In genomic region chr6:42429836-42430235, GRCh38 we compare ENCODE assay signal across 21 cellular contexts. TPM values are rescaled to one million over a fixed set of nuclear protein-coding genes. Genes with fewer than 3 reads are reported as not detected.
DNase-seq lines count a peak whose midpoint lies in the region; ATAC-seq and TF ChIP-seq lines count a peak whose summit lies in the region.
"Had no signal": no experiment of that assay in that cellular context is flagged by ENCODE, and none has a peak within 500 bp of the region (broad histone marks: within the 10 kb centered on the region; RNA-seq: fewer than 3 reads in every experiment).

No MANE protein-coding gene starts in this region.

- H3K27ac ChIP-seq in HEK293 (ENCODE audit: extremely low read depth, low read depth, low read length), result no peak overlapping the region
- peak overlapping the region; percentile 65 for H3K27ac ChIP-seq in effector memory CD4-positive, alpha-beta T cell (ENCODE audit: insufficient read depth, low read length, poor library complexity, severe bottlenecking)
- no peak overlapping the region for H3K27ac ChIP-seq in neuronal stem cell (replicated peaks; ENCODE audit: low read length)
- H3K27ac ChIP-seq: A549, right lobe of liver had no signal

- ATAC-seq in HG02852 (IDR thresholded peaks at IDR 0.05; ENCODE audit: unreplicated experiment) (no peak), GM18868 (IDR thresholded peaks at IDR 0.05; ENCODE audit: unreplicated experiment) (no peak)
- ATAC-seq: A549, right lobe of liver had no signal

- H2BK12ac ChIP-seq in neuronal stem cell (ENCODE audit: low read length), result no peak overlapping the region

- H3K9me3 ChIP-seq in HEK293 (ENCODE audit: control insufficient read depth, insufficient read depth, low read depth, low read length), result no peaks in the 10 kb centered on the region
- H3K9me3 ChIP-seq in effector memory CD4-positive, alpha-beta T cell (ENCODE audit: control insufficient read depth, low read length), result no peaks in the 10 kb centered on the region
- H3K9me3 ChIP-seq in neuronal stem cell (replicated peaks in 1 of 2; ENCODE audit: control insufficient read depth in 2 of 2, insufficient read depth in 1 of 2, low read depth in 1 of 2, low read length in 2 of 2), result peaks cover 8 to 13% of the 10 kb centered on the region in 2 donors
- H3K9me3 ChIP-seq: BE2C, pancreas had no signal

- H2BK15ac ChIP-seq in neuronal stem cell (ENCODE audit: low read length), result no peak overlapping the region

- POLR2A ChIA-PET in HEK293 (lab: Yijun Ruan, JAX), result no interaction called here

- no peak overlapping the region for H3K4ac ChIP-seq in neuronal stem cell (ENCODE audit: low read length)

- no peaks in the 10 kb centered on the region for H3K27me3 ChIP-seq in effector memory CD4-positive, alpha-beta T cell (replicated peaks; ENCODE audit: control insufficient read depth, insufficient read depth, low read length, poor library complexity, severe bottlenecking)
- no peaks in the 10 kb centered on the region for H3K27me3 ChIP-seq in neuronal stem cell (ENCODE audit: control insufficient read depth in 3 of 3, insufficient read depth in 3 of 3, low read depth in 1 of 3, low read length in 3 of 3)
- H3K27me3 ChIP-seq: BE2C, pancreas, right lobe of liver had no signal

- H2AK5ac ChIP-seq in neuronal stem cell (ENCODE audit: low read depth, low read length), result peak overlapping the region; percentile 88

- H3K14ac ChIP-seq in neuronal stem cell (ENCODE audit: low read length), result peak overlapping the region; percentile 15

- H3K4me1 Mint-ChIP-seq in activated T-cell treated with anti-CD3 and anti-CD28 coated beads, Interleukin-2, amount 50 U/mL, for 24 hours (ENCODE audit: low read depth), result peaks cover 51% of the 10 kb centered on the region

- no CpG with 5 or more reads among the region's 7 CpGs for WGBS in neuronal stem cell (ENCODE audit: extremely low coverage in 2 of 2, insufficient read length in 2 of 2, insufficient replicate concordance in 1 of 2), 2 donors

- H3K9me3 Mint-ChIP-seq in activated T-cell treated with anti-CD3 and anti-CD28 coated beads, Interleukin-2, amount 50 U/mL, for 24 hours, result peaks cover 10% of the 10 kb centered on the region

- DNase-seq in activated T-cell treated with anti-CD3 and anti-CD28 coated beads, Interleukin-2, amount 50 U/mL, for 24 hours, result no peak
- DNase-seq in activated T-cell treated with anti-CD3 and anti-CD28 coated beads for 4 hours (no peak), neuronal stem cell (ENCODE audit: low spot score) (no peak), NCI-H2029 treated with DMSO at 0.1 percent for 48 hours (lab: John Stamatoyannopoulos, UW) (no peak)
- no peak for DNase-seq in effector memory CD4-positive, alpha-beta T cell
- DNase-seq: BE2C; MM.1S; NCI-H146; NCI-H2171 treated with DMSO at 0.1 percent for 48 hours; NCI-H69; pancreas; right lobe of liver; stimulated activated CD4-positive, alpha-beta T cell treated with anti-CD3 and anti-CD28 coated beads, Interleukin-15, amount 100 ng/mL, for 24 hours; stimulated activated CD8-positive, alpha-beta memory T cell treated with anti-CD3 and anti-CD28 coated beads, Interleukin-4, amount 100 ng/mL, for 48 hours; substantia nigra had no signal

- H3K36me3 ChIP-seq in HEK293 (ENCODE audit: control insufficient read depth in 2 of 2, insufficient read depth in 1 of 2, low read length in 2 of 2) (no peaks in the 10 kb centered on the region; a peak in 1 of 3 replicates), neuronal stem cell (replicated peaks in 1 of 2; ENCODE audit: control insufficient read depth in 2 of 2, insufficient read depth in 2 of 2, low read length in 2 of 2) (peaks cover 1 to 5% of the 10 kb centered on the region in 2 donors)
- H3K36me3 ChIP-seq in effector memory CD4-positive, alpha-beta T cell (ENCODE audit: control insufficient read depth, insufficient read depth, low read length), result no peaks in the 10 kb centered on the region
- H3K36me3 ChIP-seq: BE2C, pancreas, right lobe of liver had no signal

- H2BK120ac ChIP-seq in neuronal stem cell (ENCODE audit: low read depth, low read length), result no peak overlapping the region

- no peak overlapping the region for H3K9ac ChIP-seq in neuronal stem cell (ENCODE audit: low read depth, low read length, poor library complexity)

- no peaks in the 10 kb centered on the region for H3K27me3 Mint-ChIP-seq in activated T-cell treated with anti-CD3 and anti-CD28 coated beads, Interleukin-2, amount 50 U/mL, for 24 hours

- H4K8ac ChIP-seq in neuronal stem cell (ENCODE audit: low read depth, low read length), result no peak overlapping the region

- no peak for TF ChIP-seq CTCF in HEK293 (tag by site-specific recombination; IDR thresholded peaks at IDR 0.05)

- H3K18ac ChIP-seq in neuronal stem cell (ENCODE audit: low read length), result peak overlapping the region; percentile 73

- H3K4me3 ChIP-seq in HEK293 (ENCODE audit: low read depth, low read length), result no peak overlapping the region
- H3K4me3 ChIP-seq in effector memory CD4-positive, alpha-beta T cell (ENCODE audit: insufficient read depth, low read depth, low read length, poor library complexity, severe bottlenecking), result no peak overlapping the region
- H3K4me3 ChIP-seq in neuronal stem cell (ENCODE audit: low read length in 2 of 2), result no peak overlapping the region
- H3K4me3 ChIP-seq: A549, coronary artery, HAP-1, pancreas, right lobe of liver had no signal

- H3K4me1 ChIP-seq in HEK293 (ENCODE audit: control insufficient read depth, insufficient read depth, low read length) (no peaks in the 10 kb centered on the region), neuronal stem cell (ENCODE audit: control insufficient read depth in 2 of 2, insufficient read depth in 1 of 2, low read depth in 1 of 2, low read length in 2 of 2) (peaks cover 10 to 21% of the 10 kb centered on the region in 2 donors)
- peaks cover 26% of the 10 kb centered on the region for H3K4me1 ChIP-seq in effector memory CD4-positive, alpha-beta T cell (ENCODE audit: control insufficient read depth, insufficient read depth, low read length, poor library complexity, severe bottlenecking)

- no peak overlapping the region for H3K23ac ChIP-seq in neuronal stem cell (ENCODE audit: low read depth, low read length, poor library complexity)

- CTCF ChIA-PET in HEK293 (lab: Yijun Ruan, JAX), result interaction anchor here (0.7 kb wide), 1 partner anchor 120 kb away, joined by 5 read pairs; no protein-coding TSS in a partner anchor

- no peak overlapping the region for H3K4me2 ChIP-seq in neuronal stem cell (ENCODE audit: insufficient read depth, low read length, poor library complexity, severe bottlenecking)
- H3K4me2 ChIP-seq: A549 had no signal

- no peak overlapping the region for H2AFZ ChIP-seq in neuronal stem cell (ENCODE audit: low read length)

- H3K36me3 Mint-ChIP-seq in activated T-cell treated with anti-CD3 and anti-CD28 coated beads, Interleukin-2, amount 50 U/mL, for 24 hours (ENCODE audit: low read depth), result peaks cover 43% of the 10 kb centered on the region

- no peak overlapping the region for H3K4me3 Mint-ChIP-seq in activated T-cell treated with anti-CD3 and anti-CD28 coated beads, Interleukin-2, amount 50 U/mL, for 24 hours

- no peak overlapping the region for H2BK5ac ChIP-seq in neuronal stem cell (ENCODE audit: low read length)

- H3K27ac Mint-ChIP-seq in activated T-cell treated with anti-CD3 and anti-CD28 coated beads, Interleukin-2, amount 50 U/mL, for 24 hours, result peak overlapping the region; percentile 82

- H4K91ac ChIP-seq in neuronal stem cell (ENCODE audit: low read depth, low read length, poor library complexity), result no peak overlapping the region

- peaks cover 7% of the 10 kb centered on the region for H3K79me1 ChIP-seq in neuronal stem cell (ENCODE audit: low read depth, low read length)

TF ChIP-seq in HEK293, 187 proteins besides CTCF, POLR2A, EP300 and RAD21:
- TF ChIP-seq ZNF19 (tag by site-specific recombination; IDR thresholded peaks at IDR 0.05; ENCODE audit: low read depth) (no peak), ZNF366 (tag by site-specific recombination; conservative IDR thresholded peaks at IDR 0.05) (no peak), ZBTB7A (tag by site-specific recombination; IDR thresholded peaks at IDR 0.05; ENCODE audit: low read depth) (no peak), ZNF776 (tag by site-specific recombination; IDR thresholded peaks at IDR 0.05; ENCODE audit: borderline replicate concordance) (no peak), ZNF623 (tag by site-specific recombination; IDR thresholded peaks at IDR 0.05) (peak; percentile 88)

RNA-seq across cellular contexts. Expression of gene TRERF1, which starts 21.9 kb away (rescaled TPM):
- polyA plus RNA-seq in neuronal stem cell (2013, experiment 1 of 2), result 13.6 TPM
- 14.1 TPM for polyA plus RNA-seq in neuronal stem cell (2013, experiment 2 of 2)
